In genomic region chrY:8241144-8241543, GRCh38 we compare ENCODE assay signal across 19 cellular contexts.
"Had no signal": no experiment of that assay in that cellular context is flagged by ENCODE, and none has a peak within 500 bp of the region (broad histone marks: within the 10 kb centered on the region; RNA-seq: fewer than 3 reads in every experiment).

No MANE protein-coding gene starts in this region.

- H3K27ac ChIP-seq: brain microvascular endothelial cell, dorsolateral prefrontal cortex, neural progenitor cell, transverse colon, vagina had no signal

- H2AFZ ChIP-seq: neural progenitor cell had no signal

- H3K27me3 ChIP-seq: brain microvascular endothelial cell, dorsolateral prefrontal cortex, neural progenitor cell, transverse colon, vagina had no signal

- H3K36me3 Mint-ChIP-seq: activated CD4-positive, alpha-beta memory T cell treated with anti-CD3 and anti-CD28 coated beads for 36 hours; memory B cell; naive B cell; neural progenitor cell had no signal

- H3K9me3 ChIP-seq: mucosa of descending colon, transverse colon, vagina had no signal

- DNase-seq: activated CD4-positive, alpha-beta memory T cell treated with anti-CD3 and anti-CD28 coated beads for 36 hours; activated naive CD4-positive, alpha-beta T cell treated with Interleukin-2 at 50 U/mL for 16 hours; activated naive CD8-positive, alpha-beta T cell treated with anti-CD3 and anti-CD28 coated beads, Interleukin-2, amount 50 U/mL, for 24 hours; activated T-cell treated with anti-CD3 and anti-CD28 coated beads, Interleukin-2, amount 50 U/mL, for 1 hour; anterior cingulate cortex; brain microvascular endothelial cell; central memory CD4-positive, alpha-beta T cell; dorsolateral prefrontal cortex; naive B cell; stimulated activated naive CD4-positive, alpha-beta T cell; T-helper 1 cell; T1000; transverse colon had no signal

- H3K4me3 Mint-ChIP-seq: activated CD4-positive, alpha-beta memory T cell treated with anti-CD3 and anti-CD28 coated beads for 36 hours; activated naive CD8-positive, alpha-beta T cell treated with anti-CD3 and anti-CD28 coated beads, Interleukin-2, amount 50 U/mL, for 24 hours; memory B cell; naive B cell; neural progenitor cell had no signal

- H3K9ac ChIP-seq: neural progenitor cell had no signal

- H3K4me2 ChIP-seq: neural progenitor cell had no signal

- ATAC-seq: activated naive CD8-positive, alpha-beta T cell treated with anti-CD3 and anti-CD28 coated beads, Interleukin-2, amount 50 U/mL, for 24 hours; mucosa of descending colon had no signal

- H3K4me3 ChIP-seq: dorsolateral prefrontal cortex, mucosa of descending colon, neural progenitor cell, transverse colon, vagina had no signal

- H3K27ac Mint-ChIP-seq: activated CD4-positive, alpha-beta memory T cell treated with anti-CD3 and anti-CD28 coated beads for 36 hours; activated naive CD8-positive, alpha-beta T cell treated with anti-CD3 and anti-CD28 coated beads, Interleukin-2, amount 50 U/mL, for 24 hours; activated T-helper 2 cell treated with anti-CD3 and anti-CD28 coated beads, Interferon-gamma antibody, Interleukin-2, Interleukin-4, amounts not matched to agents 10 μg/mL and 5 μg/mL and 100 μg/mL, durations not matched to agents 14 hours and 24 hours and 36 hours; memory B cell; naive B cell; neural progenitor cell; progenitor cell of endocrine pancreas had no signal

- H3K9me3 Mint-ChIP-seq: activated CD4-positive, alpha-beta memory T cell treated with anti-CD3 and anti-CD28 coated beads for 36 hours; activated naive CD8-positive, alpha-beta T cell treated with anti-CD3 and anti-CD28 coated beads, Interleukin-2, amount 50 U/mL, for 24 hours; activated T-helper 2 cell treated with anti-CD3 and anti-CD28 coated beads, Interferon-gamma antibody, Interleukin-2, Interleukin-4, amounts not matched to agents 10 μg/mL and 5 μg/mL and 100 μg/mL, durations not matched to agents 14 hours and 24 hours and 36 hours; memory B cell; naive B cell; neural progenitor cell had no signal

- H3K4me1 ChIP-seq: neural progenitor cell, transverse colon, vagina had no signal

- H3K27me3 Mint-ChIP-seq: activated CD4-positive, alpha-beta memory T cell treated with anti-CD3 and anti-CD28 coated beads for 36 hours; activated naive CD8-positive, alpha-beta T cell treated with anti-CD3 and anti-CD28 coated beads, Interleukin-2, amount 50 U/mL, for 24 hours; memory B cell; naive B cell; progenitor cell of endocrine pancreas had no signal

- H3K4me1 Mint-ChIP-seq: activated naive CD8-positive, alpha-beta T cell treated with anti-CD3 and anti-CD28 coated beads, Interleukin-2, amount 50 U/mL, for 24 hours; memory B cell; naive B cell; neural progenitor cell had no signal

- H3K36me3 ChIP-seq: brain microvascular endothelial cell, neural progenitor cell, transverse colon, vagina had no signal
